ENCODE assay signal across 28 cellular contexts in genomic region chr5:15002183-15002582, GRCh38.
"Had no signal": no experiment of that assay in that cellular context is flagged by ENCODE, and none has a peak within 500 bp of the region (broad histone marks: within the 10 kb centered on the region; RNA-seq: fewer than 3 reads in every experiment).

No MANE protein-coding gene starts in this region.

- H3K36me3 Mint-ChIP-seq: natural killer cell treated with Interleukin-12 subunit alpha and Interleukin-12 subunit beta and Interleukin-15 and Interleukin-18, amount 100 ng/mL, for 72 hours; stimulated activated effector memory CD8-positive, alpha-beta T cell treated with anti-CD3 and anti-CD28 coated beads, Interleukin-12 subunit alpha, Interleukin-12 subunit beta, amount 100 ng/mL, for 72 hours had no signal

- H3K4me1 Mint-ChIP-seq: mesothelial cell of epicardium had no signal

- H3K4me3 ChIP-seq: coronary artery, esophagus muscularis mucosa, heart right ventricle, left lung, mucosa of descending colon, right atrium auricular region, smooth muscle cell, stomach, testis, tibial artery had no signal

- H3K4me3 Mint-ChIP-seq: mesothelial cell of epicardium; naive B cell; natural killer cell treated with Interleukin-12 subunit alpha and Interleukin-12 subunit beta and Interleukin-15 and Interleukin-18, amount 100 ng/mL, for 72 hours; neural crest cell; stimulated activated effector memory CD8-positive, alpha-beta T cell treated with anti-CD3 and anti-CD28 coated beads, Interleukin-12 subunit alpha, Interleukin-12 subunit beta, amount 100 ng/mL, for 72 hours; type B pancreatic cell had no signal

- DNase-seq: dermis blood vessel endothelial cell; effector memory CD4-positive, alpha-beta T cell; foreskin keratinocyte; glutamatergic neuron; heart right ventricle; hippocampal formation; left cardiac atrium; left lung; mesenchymal stem cell; mucosa of descending colon; naive B cell; stimulated activated CD4-positive, alpha-beta T cell treated with anti-CD3 and anti-CD28 coated beads, Interleukin-2, amount 100 ng/mL, for 24 hours; stimulated activated CD4-positive, alpha-beta T cell treated with anti-CD3 and anti-CD28 coated beads, Interleukin-4, amount 100 ng/mL, for 24 hours; stimulated activated naive CD4-positive, alpha-beta T cell treated with Interleukin-2 at 50 U/mL for 16 hours; stomach; testis; tibial artery had no signal

- H3K9me3 Mint-ChIP-seq: stimulated activated effector memory CD8-positive, alpha-beta T cell treated with anti-CD3 and anti-CD28 coated beads, Interleukin-12 subunit alpha, Interleukin-12 subunit beta, amount 100 ng/mL, for 72 hours had no signal

- H3K27ac Mint-ChIP-seq: mesothelial cell of epicardium; natural killer cell treated with Interleukin-12 subunit alpha and Interleukin-12 subunit beta and Interleukin-15 and Interleukin-18, amount 100 ng/mL, for 72 hours; progenitor cell of endocrine pancreas; stimulated activated effector memory CD8-positive, alpha-beta T cell treated with anti-CD3 and anti-CD28 coated beads, Interleukin-12 subunit alpha, Interleukin-12 subunit beta, amount 100 ng/mL, for 72 hours; type B pancreatic cell had no signal

- H3K27ac ChIP-seq: coronary artery, esophagus muscularis mucosa, foreskin keratinocyte, heart right ventricle, left lung, parathyroid adenoma, right atrium auricular region, stomach, testis, tibial artery had no signal
